Comparison of ENCODE assay signal across 1 cellular context in the genomic region with DNA sequence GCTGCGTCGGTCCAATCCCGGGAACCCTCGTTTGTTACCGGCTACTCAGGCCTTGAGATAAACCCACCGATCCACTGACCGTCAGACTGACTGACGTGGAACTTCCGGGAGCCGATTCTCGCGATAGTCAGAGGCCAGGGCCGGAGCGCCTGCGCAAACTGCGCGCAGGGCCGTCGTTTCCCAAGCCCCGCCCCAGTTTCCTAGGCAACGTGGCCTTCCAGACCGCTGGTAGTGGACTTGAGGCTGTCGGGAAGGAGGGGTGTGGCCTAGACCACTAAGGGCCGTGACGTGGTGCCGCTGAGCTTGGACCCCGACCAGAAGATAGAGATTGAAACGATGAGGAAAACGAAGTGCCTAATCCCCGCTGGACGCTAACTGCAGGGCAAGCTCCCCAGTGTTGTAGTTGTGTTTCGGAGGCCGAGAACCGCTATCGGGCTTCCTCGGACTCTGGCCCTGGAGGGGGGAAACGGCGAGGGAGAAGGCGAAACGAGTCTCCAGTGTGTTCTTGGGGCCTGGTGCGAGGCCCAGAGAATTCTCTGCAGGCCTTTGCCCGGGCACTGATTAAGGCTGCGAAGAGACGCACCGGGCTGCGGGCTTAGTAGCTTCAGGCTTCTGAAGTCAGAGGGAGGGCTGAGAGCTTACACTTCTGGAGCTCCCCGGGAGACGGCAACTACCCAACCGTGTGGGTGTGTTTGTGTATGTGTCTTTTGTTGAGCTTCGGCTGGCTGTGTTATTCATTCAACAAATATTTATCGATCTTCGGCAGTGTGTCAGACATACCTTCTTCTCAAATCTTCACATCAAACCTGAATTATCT.
TF ChIP-seq lines count a peak whose summit lies in the region.

Gene COPB2 (minus strand): TSS at position 96 of the 817 bp plus-strand sequence. CDS start 97 bp downstream, outside the sequence.

TF ChIP-seq in GM12878, 131 proteins besides CTCF, POLR2A, EP300 and RAD21 (continued from another document and continues in another):
- no peak for TF ChIP-seq ZBTB4 (CRISPR knock-in tag; IDR thresholded peaks at IDR 0.05)
- peak; percentile 65; the same call in 1 of the 2 replicates for TF ChIP-seq PML (IDR thresholded peaks at IDR 0.05; ENCODE audit: low read length)
- no peak; a peak in 1 of 4 replicates for TF ChIP-seq IKZF2 (IDR thresholded peaks at IDR 0.05)
- TF ChIP-seq NFIC (IDR thresholded peaks at IDR 0.05; ENCODE audit: low read depth, low read length), result no peak
- no peak for TF ChIP-seq FOXK2 (IDR thresholded peaks at IDR 0.05)
- TF ChIP-seq, protein P1, sequence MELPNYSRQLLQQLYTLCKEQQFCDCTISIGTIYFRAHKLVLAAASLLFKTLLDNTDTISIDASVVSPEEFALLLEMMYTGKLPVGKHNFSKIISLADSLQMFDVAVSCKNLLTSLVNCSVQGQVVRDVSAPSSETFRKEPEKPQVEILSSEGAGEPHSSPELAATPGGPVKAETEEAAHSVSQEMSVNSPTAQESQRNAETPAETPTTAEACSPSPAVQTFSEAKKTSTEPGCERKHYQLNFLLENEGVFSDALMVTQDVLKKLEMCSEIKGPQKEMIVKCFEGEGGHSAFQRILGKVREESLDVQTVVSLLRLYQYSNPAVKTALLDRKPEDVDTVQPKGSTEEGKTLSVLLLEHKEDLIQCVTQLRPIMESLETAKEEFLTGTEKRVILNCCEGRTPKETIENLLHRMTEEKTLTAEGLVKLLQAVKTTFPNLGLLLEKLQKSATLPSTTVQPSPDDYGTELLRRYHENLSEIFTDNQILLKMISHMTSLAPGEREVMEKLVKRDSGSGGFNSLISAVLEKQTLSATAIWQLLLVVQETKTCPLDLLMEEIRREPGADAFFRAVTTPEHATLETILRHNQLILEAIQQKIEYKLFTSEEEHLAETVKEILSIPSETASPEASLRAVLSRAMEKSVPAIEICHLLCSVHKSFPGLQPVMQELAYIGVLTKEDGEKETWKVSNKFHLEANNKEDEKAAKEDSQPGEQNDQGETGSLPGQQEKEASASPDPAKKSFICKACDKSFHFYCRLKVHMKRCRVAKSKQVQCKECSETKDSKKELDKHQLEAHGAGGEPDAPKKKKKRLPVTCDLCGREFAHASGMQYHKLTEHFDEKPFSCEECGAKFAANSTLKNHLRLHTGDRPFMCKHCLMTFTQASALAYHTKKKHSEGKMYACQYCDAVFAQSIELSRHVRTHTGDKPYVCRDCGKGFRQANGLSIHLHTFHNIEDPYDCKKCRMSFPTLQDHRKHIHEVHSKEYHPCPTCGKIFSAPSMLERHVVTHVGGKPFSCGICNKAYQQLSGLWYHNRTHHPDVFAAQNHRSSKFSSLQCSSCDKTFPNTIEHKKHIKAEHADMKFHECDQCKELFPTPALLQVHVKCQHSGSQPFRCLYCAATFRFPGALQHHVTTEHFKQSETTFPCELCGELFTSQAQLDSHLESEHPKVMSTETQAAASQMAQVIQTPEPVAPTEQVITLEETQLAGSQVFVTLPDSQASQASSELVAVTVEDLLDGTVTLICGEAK (IDR thresholded peaks at IDR 0.05; ENCODE audit: borderline replicate concordance), result peak; percentile 75
- no peak for TF ChIP-seq REST (IDR thresholded peaks at IDR 0.05; ENCODE audit: low read depth, low read length)
- TF ChIP-seq, protein P2, sequence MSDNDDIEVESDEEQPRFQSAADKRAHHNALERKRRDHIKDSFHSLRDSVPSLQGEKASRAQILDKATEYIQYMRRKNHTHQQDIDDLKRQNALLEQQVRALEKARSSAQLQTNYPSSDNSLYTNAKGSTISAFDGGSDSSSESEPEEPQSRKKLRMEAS (IDR thresholded peaks at IDR 0.05; ENCODE audit: low read depth, low read length), result peak; percentile 75; the same call in 1 of the 2 replicates
- peak; percentile 69; the same call in 1 of the 2 replicates for TF ChIP-seq POLR2AphosphoS2 (IDR thresholded peaks at IDR 0.05; ENCODE audit: low read depth, low read length)
- TF ChIP-seq FOS (IDR thresholded peaks at IDR 0.05; ENCODE audit: borderline replicate concordance, extremely low read depth, insufficient read length), result no peak
- peak; percentile 76 for TF ChIP-seq PBX3 (IDR thresholded peaks at IDR 0.05; ENCODE audit: insufficient replicate concordance, low read depth, low read length)
- TF ChIP-seq CEBPZ (IDR thresholded peaks at IDR 0.05; ENCODE audit: low read depth, low read length), result no peak
- TF ChIP-seq RCOR1 (conservative IDR thresholded peaks at IDR 0.05; ENCODE audit: low read depth, low read length), result peak; percentile 99
- no peak for TF ChIP-seq SREBF2 (IDR thresholded peaks at IDR 0.05; ENCODE audit: low read length)
- TF ChIP-seq KDM1A (IDR thresholded peaks at IDR 0.05; ENCODE audit: borderline replicate concordance), result no peak
- TF ChIP-seq, protein P3, sequence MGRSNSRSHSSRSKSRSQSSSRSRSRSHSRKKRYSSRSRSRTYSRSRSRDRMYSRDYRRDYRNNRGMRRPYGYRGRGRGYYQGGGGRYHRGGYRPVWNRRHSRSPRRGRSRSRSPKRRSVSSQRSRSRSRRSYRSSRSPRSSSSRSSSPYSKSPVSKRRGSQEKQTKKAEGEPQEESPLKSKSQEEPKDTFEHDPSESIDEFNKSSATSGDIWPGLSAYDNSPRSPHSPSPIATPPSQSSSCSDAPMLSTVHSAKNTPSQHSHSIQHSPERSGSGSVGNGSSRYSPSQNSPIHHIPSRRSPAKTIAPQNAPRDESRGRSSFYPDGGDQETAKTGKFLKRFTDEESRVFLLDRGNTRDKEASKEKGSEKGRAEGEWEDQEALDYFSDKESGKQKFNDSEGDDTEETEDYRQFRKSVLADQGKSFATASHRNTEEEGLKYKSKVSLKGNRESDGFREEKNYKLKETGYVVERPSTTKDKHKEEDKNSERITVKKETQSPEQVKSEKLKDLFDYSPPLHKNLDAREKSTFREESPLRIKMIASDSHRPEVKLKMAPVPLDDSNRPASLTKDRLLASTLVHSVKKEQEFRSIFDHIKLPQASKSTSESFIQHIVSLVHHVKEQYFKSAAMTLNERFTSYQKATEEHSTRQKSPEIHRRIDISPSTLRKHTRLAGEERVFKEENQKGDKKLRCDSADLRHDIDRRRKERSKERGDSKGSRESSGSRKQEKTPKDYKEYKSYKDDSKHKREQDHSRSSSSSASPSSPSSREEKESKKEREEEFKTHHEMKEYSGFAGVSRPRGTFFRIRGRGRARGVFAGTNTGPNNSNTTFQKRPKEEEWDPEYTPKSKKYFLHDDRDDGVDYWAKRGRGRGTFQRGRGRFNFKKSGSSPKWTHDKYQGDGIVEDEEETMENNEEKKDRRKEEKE (IDR thresholded peaks at IDR 0.05), result no peak
- peak in 1 of 2 experiments; percentile 15; a peak in 1 of 4 replicates for TF ChIP-seq BHLHE40 (IDR thresholded peaks at IDR 0.05; ENCODE audit: borderline replicate concordance in 1 of 2, low read depth in 2 of 2, low read length in 1 of 2)
- TF ChIP-seq MXI1 (IDR thresholded peaks at IDR 0.05; ENCODE audit: low read depth, low read length), result peak; percentile 92
- TF ChIP-seq STAT1 (conservative IDR thresholded peaks at IDR 0.05), result no peak
- TF ChIP-seq KAT2A (conservative IDR thresholded peaks at IDR 0.05; ENCODE audit: control insufficient read depth, low read depth, low read length), result no peak
- TF ChIP-seq TBL1XR1 (IDR thresholded peaks at IDR 0.05; ENCODE audit: low read depth, low read length), result no peak
- no peak for TF ChIP-seq HDAC2 (IDR thresholded peaks at IDR 0.05)
- TF ChIP-seq NR2C1 (IDR thresholded peaks at IDR 0.05), result no peak
- TF ChIP-seq STAT3 (IDR thresholded peaks at IDR 0.05; ENCODE audit: low read depth, low read length), result no peak
- peak; percentile 50; the same call in 1 of the 2 replicates for TF ChIP-seq RUNX3 (IDR thresholded peaks at IDR 0.05; ENCODE audit: low read length)
- TF ChIP-seq HDAC6 (IDR thresholded peaks at IDR 0.05; ENCODE audit: unreplicated experiment), result no peak
- no peak for TF ChIP-seq MEF2B (IDR thresholded peaks at IDR 0.05; ENCODE audit: partially characterized antibody, poor library complexity, severe bottlenecking)
- no peak for TF ChIP-seq EED (IDR thresholded peaks at IDR 0.05; ENCODE audit: low read depth)
- TF ChIP-seq ZBED1 (IDR thresholded peaks at IDR 0.05; ENCODE audit: borderline replicate concordance), result peak; percentile 73; the same call in 1 of the 2 replicates
- TF ChIP-seq LARP7 (IDR thresholded peaks at IDR 0.05), result no peak
- no peak for TF ChIP-seq SPI1 (IDR thresholded peaks at IDR 0.05; ENCODE audit: borderline replicate concordance, insufficient read depth, low read depth, low read length)
- TF ChIP-seq CREB1 (IDR thresholded peaks at IDR 0.05; ENCODE audit: low read depth), result peak; percentile 84
